1 cellular context compared by ENCODE assay signal in the genomic region with DNA sequence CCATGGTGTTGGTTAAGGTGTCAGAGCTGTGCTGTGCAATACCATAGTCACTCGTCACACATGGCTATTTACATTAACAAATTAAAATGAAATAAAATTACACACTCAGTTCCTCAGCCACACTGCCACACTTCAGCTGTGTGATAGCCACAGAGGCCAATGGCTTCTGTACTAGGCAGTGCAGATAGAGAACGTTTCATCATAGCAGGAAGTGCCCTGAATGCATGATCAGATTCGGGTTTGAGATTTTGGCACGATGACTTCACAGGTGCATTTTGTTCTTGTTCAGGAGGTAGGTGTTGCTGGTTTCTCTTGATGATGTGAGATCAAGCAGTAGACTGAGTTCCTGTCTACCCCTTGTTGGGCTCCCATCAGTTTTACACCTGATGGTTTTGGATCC.
TF ChIP-seq lines count a peak whose summit lies in the region.

No MANE protein-coding gene starts in this region.

TF ChIP-seq in liver, 16 proteins besides CTCF, POLR2A, EP300 and RAD21 (continued from another document):
- TF ChIP-seq, protein P1, sequence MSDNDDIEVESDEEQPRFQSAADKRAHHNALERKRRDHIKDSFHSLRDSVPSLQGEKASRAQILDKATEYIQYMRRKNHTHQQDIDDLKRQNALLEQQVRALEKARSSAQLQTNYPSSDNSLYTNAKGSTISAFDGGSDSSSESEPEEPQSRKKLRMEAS (IDR thresholded peaks at IDR 0.05): no peak
- TF ChIP-seq YY1 (IDR thresholded peaks at IDR 0.05): no peak
- TF ChIP-seq JUND (IDR thresholded peaks at IDR 0.05): no peak
